In the genomic region with DNA sequence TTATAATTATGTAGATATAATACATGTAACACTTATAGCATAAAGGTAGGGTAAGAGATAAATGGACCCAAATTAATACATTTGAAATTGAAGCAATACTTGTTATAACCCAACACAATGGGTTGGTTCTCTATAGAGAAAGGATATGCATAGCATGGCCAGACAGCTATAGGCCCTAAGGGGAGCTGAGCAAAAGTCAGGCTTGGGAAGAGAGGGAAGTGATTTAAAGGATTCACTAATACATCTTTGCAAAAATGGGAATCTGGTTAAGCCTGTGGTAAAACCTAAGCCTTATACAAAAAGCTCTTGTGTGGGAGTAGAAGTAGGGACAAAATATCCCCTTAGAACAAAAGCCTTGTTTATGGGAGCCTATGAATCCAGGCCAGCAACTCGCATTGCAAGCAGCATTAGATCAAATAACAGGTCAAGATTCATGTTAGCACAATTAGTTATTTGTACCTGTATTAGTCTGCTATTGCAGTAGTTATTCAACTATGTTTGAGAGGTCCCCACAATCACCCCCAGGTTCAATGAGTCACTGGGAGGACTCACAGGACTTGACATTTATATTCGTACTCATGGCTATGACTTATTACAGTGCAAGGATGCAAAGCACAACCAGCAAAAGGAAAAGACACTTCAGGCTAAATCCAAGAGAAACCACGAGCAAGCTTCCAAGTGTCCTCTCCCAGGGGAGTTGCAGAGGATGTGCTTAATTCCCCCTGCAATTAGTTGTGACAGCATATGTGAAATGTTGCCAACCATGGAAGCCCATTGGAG, we compare ENCODE assay signal across 20 cellular contexts.
DNase-seq lines count a peak whose midpoint lies in the region; FAIRE-seq and TF ChIP-seq lines count a peak whose summit lies in the region.
"Had no signal": no experiment of that assay in that cellular context is flagged by ENCODE, and none has a peak within 500 bp of the region (broad histone marks: within the 10 kb centered on the region; RNA-seq: fewer than 3 reads in every experiment).

No MANE protein-coding gene starts in this region.

- peaks cover 8% of the 10 kb centered on the region for H3K9me3 Mint-ChIP-seq in neural progenitor cell
- H3K9me3 Mint-ChIP-seq: activated B cell treated with CpG ODN at 0.5 μM for 24 hours; activated CD4-positive, alpha-beta memory T cell treated with anti-CD3 and anti-CD28 coated beads, Interleukin-2, amount 10 ng/mL, durations not matched to agents 7 days and 5 days; T-helper 2 cell treated with Interferon-gamma antibody and Interleukin-4, amounts not matched to agents 5 μg/mL and 100 μg/mL, for 36 hours had no signal

- H3K27ac Mint-ChIP-seq in neural progenitor cell = no peak overlapping the region
- H3K27ac Mint-ChIP-seq: activated B cell treated with CpG ODN at 0.5 μM for 24 hours; activated CD4-positive, alpha-beta memory T cell treated with anti-CD3 and anti-CD28 coated beads, Interleukin-2, amount 10 ng/mL, durations not matched to agents 7 days and 5 days; activated naive CD4-positive, alpha-beta T cell treated with anti-CD3 and anti-CD28 coated beads for 36 hours; T-helper 2 cell treated with Interferon-gamma antibody and Interleukin-4, amounts not matched to agents 5 μg/mL and 100 μg/mL, for 36 hours had no signal

- H3K4me3 ChIP-seq in right atrium auricular region (no peak overlapping the region), neural progenitor cell (no peak overlapping the region)
- H3K4me3 ChIP-seq: ovary, sigmoid colon, suprapubic skin had no signal

- DNase-seq in Ammon's horn (ENCODE audit: low spot score) (peak; percentile 15), H54 (ENCODE audit: insufficient read length, low spot score) (no peak), NCI-H69 (lab: John Stamatoyannopoulos, UW) (peak; percentile 82), globus pallidus (ENCODE audit: low spot score) (peak; percentile 28), right atrium auricular region (ENCODE audit: low spot score) (no peak), COLO668 (lab: John Stamatoyannopoulos, UW; ENCODE audit: unreplicated experiment) (no peak), hippocampal formation (lab: John Stamatoyannopoulos, UW) (no peak), neural progenitor cell (ENCODE audit: low spot score) (no peak)
- DNase-seq: activated B cell treated with CpG ODN at 0.5 μM for 24 hours; activated CD4-positive, alpha-beta memory T cell treated with anti-CD3 and anti-CD28 coated beads, Interleukin-2, amount 10 ng/mL, durations not matched to agents 7 days and 5 days; activated naive CD4-positive, alpha-beta T cell treated with anti-CD3 and anti-CD28 coated beads for 36 hours; KBM-7; kidney; NCI-H2029 treated with DMSO at 0.1 percent for 48 hours; ovary; sigmoid colon had no signal

- no peaks in the 10 kb centered on the region for H3K79me2 ChIP-seq in neural progenitor cell (ENCODE audit: low read depth)

- no peak overlapping the region for H3K4me3 Mint-ChIP-seq in neural progenitor cell
- H3K4me3 Mint-ChIP-seq: activated B cell treated with CpG ODN at 0.5 μM for 24 hours; activated CD4-positive, alpha-beta memory T cell treated with anti-CD3 and anti-CD28 coated beads, Interleukin-2, amount 10 ng/mL, durations not matched to agents 7 days and 5 days; activated naive CD4-positive, alpha-beta T cell treated with anti-CD3 and anti-CD28 coated beads for 36 hours; CD14-positive monocyte; T-helper 2 cell treated with Interferon-gamma antibody and Interleukin-4, amounts not matched to agents 5 μg/mL and 100 μg/mL, for 36 hours had no signal

- H3K9me3 ChIP-seq in right atrium auricular region (peaks cover 0 to 8% of the 10 kb centered on the region in 2 donors), neural progenitor cell (ENCODE audit: low read depth) (no peaks in the 10 kb centered on the region)
- H3K9me3 ChIP-seq: ovary, sigmoid colon, suprapubic skin had no signal

- no peak overlapping the region for H3K4me2 ChIP-seq in neural progenitor cell

- TF ChIP-seq POLR2A in H54 (IDR thresholded peaks at IDR 0.05; ENCODE audit: low read depth, low read length) = no peak

- H3K4me1 ChIP-seq in right atrium auricular region = no peaks in the 10 kb centered on the region
- no peaks in the 10 kb centered on the region for H3K4me1 ChIP-seq in neural progenitor cell
- H3K4me1 ChIP-seq: sigmoid colon, suprapubic skin had no signal

- no peaks in the 10 kb centered on the region for H3F3A ChIP-seq in neural progenitor cell (ENCODE audit: low read depth)

- peak; percentile 23 for FAIRE-seq in H54 (lab: Jason Lieb, UNC)
- FAIRE-seq: H1, kidney had no signal

- no peaks in the 10 kb centered on the region for H3K27me3 ChIP-seq in right atrium auricular region
- H3K27me3 ChIP-seq in neural progenitor cell = no peaks in the 10 kb centered on the region
- H3K27me3 ChIP-seq: ovary, sigmoid colon, suprapubic skin had no signal

- H3K9ac ChIP-seq in neural progenitor cell = no peak overlapping the region

- no peak overlapping the region for H3K27ac ChIP-seq in right atrium auricular region
- H3K27ac ChIP-seq in neural progenitor cell = no peak overlapping the region
- H3K27ac ChIP-seq: ovary, sigmoid colon, suprapubic skin had no signal

- TF ChIP-seq CTCF in right atrium auricular region (IDR thresholded peaks at IDR 0.05) (no peak), neural progenitor cell (IDR thresholded peaks at IDR 0.05) (no peak)

- H3K27me3 Mint-ChIP-seq in neural progenitor cell (ENCODE audit: insufficient read depth, low read depth) = no peaks in the 10 kb centered on the region
- H3K27me3 Mint-ChIP-seq: activated B cell treated with CpG ODN at 0.5 μM for 24 hours; activated CD4-positive, alpha-beta memory T cell treated with anti-CD3 and anti-CD28 coated beads, Interleukin-2, amount 10 ng/mL, durations not matched to agents 7 days and 5 days had no signal

- no peaks in the 10 kb centered on the region for H3K36me3 ChIP-seq in right atrium auricular region
- peaks cover 4% of the 10 kb centered on the region for H3K36me3 ChIP-seq in neural progenitor cell
- H3K36me3 ChIP-seq: ovary, sigmoid colon, suprapubic skin had no signal

- H2AFZ ChIP-seq in neural progenitor cell (replicated peaks) = no peak overlapping the region

- no peaks in the 10 kb centered on the region for H3K4me1 Mint-ChIP-seq in neural progenitor cell
- H3K4me1 Mint-ChIP-seq: activated B cell treated with CpG ODN at 0.5 μM for 24 hours; activated CD4-positive, alpha-beta memory T cell treated with anti-CD3 and anti-CD28 coated beads, Interleukin-2, amount 10 ng/mL, durations not matched to agents 7 days and 5 days; CD14-positive monocyte had no signal

- H3K36me3 Mint-ChIP-seq in neural progenitor cell = peaks cover 4% of the 10 kb centered on the region
- H3K36me3 Mint-ChIP-seq: CD14-positive monocyte had no signal

- no peaks in the 10 kb centered on the region for H4K20me1 ChIP-seq in neural progenitor cell (ENCODE audit: low read depth)

Comparison
In these comparisons a context has a peak if more than half of its experiments do, and no peak if none do; other contexts are left out.
1. DNase-seq: peak in Ammon's horn (single experiment), NCI-H69 (single experiment) and globus pallidus (single experiment); none in H54 (single experiment), right atrium auricular region (single experiment), COLO668 (single experiment), hippocampal formation (0 of 2) and neural progenitor cell (single experiment).